In genomic region chr12:76375939-76376338, GRCh38 we compare ENCODE assay signal across 20 cellular contexts. TPM values are rescaled to one million over a fixed set of nuclear protein-coding genes. Genes with fewer than 3 reads are reported as not detected.
DNase-seq lines count a peak whose midpoint lies in the region; ATAC-seq and TF ChIP-seq lines count a peak whose summit lies in the region.
"Had no signal": no experiment of that assay in that cellular context is flagged by ENCODE, and none has a peak within 500 bp of the region (broad histone marks: within the 10 kb centered on the region; RNA-seq: fewer than 3 reads in every experiment).

No MANE protein-coding gene starts in this region.

- H3K14ac ChIP-seq in mesenchymal stem cell (ENCODE audit: low read length in 2 of 2), result no peak overlapping the region

- no peak overlapping the region for H3K18ac ChIP-seq in mesenchymal stem cell (ENCODE audit: low read depth in 1 of 2, low read length in 2 of 2)

- no peak overlapping the region for H2BK12ac ChIP-seq in mesenchymal stem cell (ENCODE audit: low read length in 2 of 2)

- no peaks in the 10 kb centered on the region for H3K9me3 ChIP-seq in mesenchymal stem cell (ENCODE audit: control insufficient read depth, low read length)
- H3K9me3 ChIP-seq: HAP-1 had no signal

- H3K23ac ChIP-seq in mesenchymal stem cell (ENCODE audit: low read length in 2 of 2), result no peak overlapping the region

- H4K91ac ChIP-seq in mesenchymal stem cell (ENCODE audit: low read length), result no peak overlapping the region

- no peak overlapping the region for H2AFZ ChIP-seq in mesenchymal stem cell (ENCODE audit: low read depth, low read length)

- no peak overlapping the region for H3K4me2 ChIP-seq in mesenchymal stem cell (ENCODE audit: low read length, poor library complexity, severe bottlenecking)

- H2BK120ac ChIP-seq in mesenchymal stem cell (ENCODE audit: low read depth, low read length), result no peak overlapping the region

- no peak for ATAC-seq in foreskin keratinocyte
- no peak for ATAC-seq in HG02884 (IDR thresholded peaks at IDR 0.05; ENCODE audit: unreplicated experiment)
- ATAC-seq: K562 had no signal

- DNase-seq in ACHN (peak; percentile 39), LHCN-M2 (ENCODE audit: low read depth) (peak; percentile 2), fibroblast of mammary gland (ENCODE audit: low read depth) (peak; percentile 33), mesenchymal stem cell (no peak), AG20443 (ENCODE audit: low spot score) (no peak), foreskin keratinocyte (no peak)
- DNase-seq: AML-193, DMS 273 treated with DMSO at 0.1 percent for 48 hours, DND-41, MV-4-11, NCI-H187 treated with DMSO at 0.1 percent for 48 hours, NCI-H226, NCI-H524, NCI-H82, OCI-M1, RPMI8226, SIG-M5 had no signal

- H3K9ac ChIP-seq in mesenchymal stem cell (ENCODE audit: low read length), result no peak overlapping the region

- peaks cover 0 to 95% of the 10 kb centered on the region in 2 experiments for H3K36me3 ChIP-seq in mesenchymal stem cell (ENCODE audit: control insufficient read depth in 1 of 2, insufficient read depth in 2 of 2, low read depth in 1 of 2, low read length in 2 of 2)

- in situ Hi-C loops in ACHN (cut with HindIII; ENCODE audit: low pct_ligation_motif_present, low pct_unique_long_range_greater_than_20kb, low sequenced_read_pairs), result no loop called here

- H3K27ac ChIP-seq in mesenchymal stem cell (ENCODE audit: low read length, poor library complexity, severe bottlenecking) (peak overlapping the region; percentile 80), foreskin keratinocyte (no peak overlapping the region)

- no peak overlapping the region for H4K8ac ChIP-seq in mesenchymal stem cell (ENCODE audit: low read length)

- TF ChIP-seq CTCF in fibroblast of mammary gland (conservative IDR thresholded peaks at IDR 0.05; ENCODE audit: control insufficient read depth, insufficient read depth, low read depth, low read length), result no peak
- TF ChIP-seq CTCF in foreskin keratinocyte (conservative IDR thresholded peaks at IDR 0.05), result no peak

- no peaks in the 10 kb centered on the region for H3K79me1 ChIP-seq in mesenchymal stem cell (replicated peaks; ENCODE audit: low read length, poor library complexity, severe bottlenecking)

- peaks cover 2% of the 10 kb centered on the region for H3K4me1 ChIP-seq in mesenchymal stem cell (ENCODE audit: control insufficient read depth, insufficient read depth, low read depth, low read length)
- peaks cover 9% of the 10 kb centered on the region for H3K4me1 ChIP-seq in foreskin keratinocyte
- H3K4me1 ChIP-seq: HAP-1 had no signal

- H3K4ac ChIP-seq in mesenchymal stem cell (ENCODE audit: low read depth in 1 of 2, low read length in 2 of 2), result no peak overlapping the region

- H3K4me3 ChIP-seq in fibroblast of mammary gland (ENCODE audit: control insufficient read depth, low read depth, low read length) (no peak overlapping the region), mesenchymal stem cell (ENCODE audit: insufficient read depth in 1 of 2, low read depth in 1 of 2, low read length in 2 of 2) (no peak overlapping the region)
- H3K4me3 ChIP-seq: HAP-1, K562 had no signal

- no peak overlapping the region for H2BK5ac ChIP-seq in mesenchymal stem cell (ENCODE audit: low read depth, low read length, poor library complexity, severe bottlenecking)

- no peaks in the 10 kb centered on the region for H3K27me3 ChIP-seq in mesenchymal stem cell (ENCODE audit: control insufficient read depth in 1 of 2, insufficient read depth in 1 of 2, low read length in 2 of 2)
- no peaks in the 10 kb centered on the region for H3K27me3 ChIP-seq in foreskin keratinocyte

- H2BK15ac ChIP-seq in mesenchymal stem cell (ENCODE audit: low read depth, poor library complexity, severe bottlenecking), result no peak overlapping the region

- H2AK5ac ChIP-seq in mesenchymal stem cell (ENCODE audit: low read length, severe bottlenecking), result no peak overlapping the region

RNA-seq across cellular contexts. Expression of gene BBS10, which starts 27.7 kb away (rescaled TPM):
- total RNA-seq in LHCN-M2 (2014; rRNA removed), result 12.4 and 15.5 TPM in 2 replicates
- polyA plus RNA-seq in LHCN-M2 (2012), result 4.8 TPM
- polyA plus RNA-seq in mesenchymal stem cell (2013, experiment 1 of 2), result 5.0 TPM
- polyA plus RNA-seq in mesenchymal stem cell (2013, experiment 2 of 2), result 5.1 TPM
- 5.3 and 6.9 TPM in 2 replicates for total RNA-seq in foreskin keratinocyte
- polyA plus RNA-seq in foreskin keratinocyte, result 1.7 and 2.6 TPM in 2 replicates

Comparison
In these comparisons a context has a peak if more than half of its experiments do, and no peak if none do; other contexts are left out.
1. DNase-seq: peak in ACHN (single experiment), LHCN-M2 (single experiment) and fibroblast of mammary gland (single experiment); none in mesenchymal stem cell (single experiment), AG20443 (single experiment) and foreskin keratinocyte (0 of 2).